Comparison of ENCODE assay signal across 12 cellular contexts in genomic region chr5:67693956-67694564, GRCh38.
DNase-seq lines count a peak whose midpoint lies in the region; ATAC-seq and TF ChIP-seq lines count a peak whose summit lies in the region.
"Had no signal": no experiment of that assay in that cellular context is flagged by ENCODE, and none has a peak within 500 bp of the region (broad histone marks: within the 10 kb centered on the region; RNA-seq: fewer than 3 reads in every experiment).

No MANE protein-coding gene starts in this region.

- peaks cover 4% of the 10 kb centered on the region for H3K9me3 Mint-ChIP-seq in activated CD4-positive, alpha-beta T cell treated with anti-CD3 and anti-CD28 coated beads, Interleukin-2, amount 10 ng/mL, durations not matched to agents 24 days and 14 days
- H3K9me3 Mint-ChIP-seq: activated T-cell treated with anti-CD3 and anti-CD28 coated beads, Interleukin-2, amount 50 U/mL, for 24 hours; stimulated activated memory B cell treated with anti-CD40 and anti-IgM and Interleukin-4, amounts not matched to agents 10 μg/mL and 1 μg/mL and 100 μg/mL, for 72 hours had no signal

- no peak overlapping the region for H3K4me3 Mint-ChIP-seq in activated CD4-positive, alpha-beta T cell treated with anti-CD3 and anti-CD28 coated beads, Interleukin-2, amount 10 ng/mL, durations not matched to agents 24 days and 14 days
- H3K4me3 Mint-ChIP-seq: activated T-cell treated with anti-CD3 and anti-CD28 coated beads, Interleukin-2, amount 50 U/mL, for 24 hours; stimulated activated memory B cell treated with anti-CD40 and anti-IgM and Interleukin-4, amounts not matched to agents 10 μg/mL and 1 μg/mL and 100 μg/mL, for 72 hours had no signal

- H3K27me3 ChIP-seq in left ventricle myocardium inferior (ENCODE audit: low read depth): no peaks in the 10 kb centered on the region

- peaks cover 7% of the 10 kb centered on the region for H3K9me3 ChIP-seq in left ventricle myocardium inferior (replicated peaks)

- no peaks in the 10 kb centered on the region for H3K27me3 Mint-ChIP-seq in activated CD4-positive, alpha-beta T cell treated with anti-CD3 and anti-CD28 coated beads, Interleukin-2, amount 10 ng/mL, durations not matched to agents 24 days and 14 days
- H3K27me3 Mint-ChIP-seq: activated T-cell treated with anti-CD3 and anti-CD28 coated beads, Interleukin-2, amount 50 U/mL, for 24 hours had no signal

- H3K27ac Mint-ChIP-seq in activated CD4-positive, alpha-beta T cell treated with anti-CD3 and anti-CD28 coated beads, Interleukin-2, amount 10 ng/mL, durations not matched to agents 24 days and 14 days: no peak overlapping the region
- H3K27ac Mint-ChIP-seq: activated T-cell treated with anti-CD3 and anti-CD28 coated beads, Interleukin-2, amount 50 U/mL, for 24 hours; stimulated activated memory B cell treated with anti-CD40 and anti-IgM and Interleukin-4, amounts not matched to agents 10 μg/mL and 1 μg/mL and 100 μg/mL, for 72 hours had no signal

- no peaks in the 10 kb centered on the region for H3K36me3 ChIP-seq in left ventricle myocardium inferior

- H3K4me1 Mint-ChIP-seq in activated CD4-positive, alpha-beta T cell treated with anti-CD3 and anti-CD28 coated beads, Interleukin-2, amount 10 ng/mL, durations not matched to agents 24 days and 14 days: no peaks in the 10 kb centered on the region
- H3K4me1 Mint-ChIP-seq: stimulated activated memory B cell treated with anti-CD40 and anti-IgM and Interleukin-4, amounts not matched to agents 10 μg/mL and 1 μg/mL and 100 μg/mL, for 72 hours had no signal

- peak; percentile 17 for DNase-seq in activated CD4-positive, alpha-beta T cell treated with anti-CD3 and anti-CD28 coated beads, Interleukin-2, amount 10 ng/mL, durations not matched to agents 24 days and 14 days
- no peak for DNase-seq in activated CD4-positive, alpha-beta T cell treated with anti-CD3 and anti-CD28 coated beads, Interleukin-2, amount 50 U/mL, for 1 hour
- DNase-seq in left ventricle myocardium inferior: peak; percentile 75
- DNase-seq in posterior vena cava (ENCODE audit: low spot score): peak; percentile 89
- no peak for DNase-seq in NCI-H2081 treated with DMSO at 0.1 percent for 48 hours (lab: John Stamatoyannopoulos, UW)
- DNase-seq in amniotic stem cell (lab: John Stamatoyannopoulos, UW): no peak
- DNase-seq: activated T-cell treated with anti-CD3 and anti-CD28 coated beads, Interleukin-2, amount 50 U/mL, for 24 hours; cortex of kidney had no signal

- H3K4me1 ChIP-seq in left ventricle myocardium inferior: peaks cover 17% of the 10 kb centered on the region

- TF ChIP-seq CTCF in left ventricle myocardium inferior (IDR thresholded peaks at IDR 0.05; ENCODE audit: borderline replicate concordance): no peak

- H3K36me3 Mint-ChIP-seq in activated CD4-positive, alpha-beta T cell treated with anti-CD3 and anti-CD28 coated beads, Interleukin-2, amount 10 ng/mL, durations not matched to agents 24 days and 14 days (ENCODE audit: low read depth): no peaks in the 10 kb centered on the region
- H3K36me3 Mint-ChIP-seq: stimulated activated memory B cell treated with anti-CD40 and anti-IgM and Interleukin-4, amounts not matched to agents 10 μg/mL and 1 μg/mL and 100 μg/mL, for 72 hours had no signal

- H3K27ac ChIP-seq in left ventricle myocardium inferior (replicated peaks): peak overlapping the region; percentile 85
- H3K27ac ChIP-seq: 22Rv1 had no signal

- H3K4me3 ChIP-seq in left ventricle myocardium inferior: no peak overlapping the region

- intact Hi-C loops in activated CD4-positive, alpha-beta T cell treated with anti-CD3 and anti-CD28 coated beads, Interleukin-2, amount 10 ng/mL, durations not matched to agents 24 days and 14 days (cut with micrococcal nuclease): no loop called here
- intact Hi-C loops in left ventricle myocardium inferior (cut with micrococcal nuclease) (no loop called here), posterior vena cava (cut with DNase I) (no loop called here)

- ATAC-seq in activated CD4-positive, CD25-positive, alpha-beta regulatory T cell treated with anti-CD3 and anti-CD28 coated beads, Interleukin-2, amount 50 U/mL, for 24 hours: no peak
- no peak for ATAC-seq in GM21447 (IDR thresholded peaks at IDR 0.05; ENCODE audit: unreplicated experiment)
- ATAC-seq: stimulated activated memory B cell treated with anti-CD40 and anti-IgM and Interleukin-4, amounts not matched to agents 10 μg/mL and 1 μg/mL and 100 μg/mL, for 72 hours had no signal

Comparison
In these comparisons a context has a peak if more than half of its experiments do, and no peak if none do; other contexts are left out.
1. DNase-seq: peak in activated CD4-positive, alpha-beta T cell treated with anti-CD3 and anti-CD28 coated beads, Interleukin-2, amount 10 ng/mL, durations not matched to agents 24 days and 14 days (single experiment), left ventricle myocardium inferior (single experiment) and posterior vena cava (single experiment); none in activated CD4-positive, alpha-beta T cell treated with anti-CD3 and anti-CD28 coated beads, Interleukin-2, amount 50 U/mL, for 1 hour (single experiment), NCI-H2081 treated with DMSO at 0.1 percent for 48 hours (single experiment) and amniotic stem cell (single experiment).